8 cellular contexts compared by ENCODE assay signal in the genomic region with DNA sequence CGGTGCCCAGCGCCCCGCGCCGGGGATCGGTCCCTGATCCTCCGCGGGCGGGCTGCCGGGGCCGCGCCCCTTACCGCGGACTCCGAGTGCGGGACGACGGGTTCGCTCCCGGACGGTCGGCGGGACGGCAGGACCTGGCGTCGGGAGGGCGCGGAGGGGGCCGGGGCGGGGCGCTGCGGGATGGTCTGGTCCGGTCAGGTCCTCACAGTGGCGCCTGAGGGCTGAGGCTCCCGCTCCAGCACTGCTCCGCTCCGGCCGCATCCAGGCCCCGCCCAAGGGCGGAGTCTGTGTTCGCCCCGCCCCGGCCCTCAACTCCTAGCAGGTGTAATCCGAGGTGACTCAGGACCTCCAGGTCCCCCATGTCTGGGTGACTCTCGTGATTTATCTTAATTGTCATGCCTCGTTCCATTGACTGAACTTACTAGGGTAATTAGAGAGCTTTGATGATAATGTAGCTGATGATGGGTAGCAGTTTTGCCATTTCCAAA. TPM values are rescaled to one million over a fixed set of nuclear protein-coding genes. Genes with fewer than 3 reads are reported as not detected.
DNase-seq lines count a peak whose midpoint lies in the region; ATAC-seq, FAIRE-seq and TF ChIP-seq lines count a peak whose summit lies in the region.

A gene with protein sequence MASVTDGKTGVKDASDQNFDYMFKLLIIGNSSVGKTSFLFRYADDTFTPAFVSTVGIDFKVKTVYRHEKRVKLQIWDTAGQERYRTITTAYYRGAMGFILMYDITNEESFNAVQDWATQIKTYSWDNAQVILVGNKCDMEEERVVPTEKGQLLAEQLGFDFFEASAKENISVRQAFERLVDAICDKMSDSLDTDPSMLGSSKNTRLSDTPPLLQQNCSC (minus strand): TSS at position 223 of the 488 bp plus-strand sequence. CDS start 13,583 bp downstream, outside the sequence.

- H3K4me3 ChIP-seq in upper lobe of right lung: peak within 1 kb of the TSS; percentile 39

- no peaks in the 10 kb centered on the region for H3K4me1 ChIP-seq in upper lobe of right lung

- no peak for TF ChIP-seq CTCF in upper lobe of right lung (IDR thresholded peaks at IDR 0.05)

- FAIRE-seq in GM19239 (lab: Jason Lieb, UNC): peak; percentile 39

- H3K36me3 ChIP-seq in upper lobe of right lung: no peaks in the 10 kb centered on the region

- DNase-seq in AG08395 (ENCODE audit: low spot score): peak; percentile 92
- peak; percentile 70 for DNase-seq in GM19239 (ENCODE audit: insufficient read length, low spot score)
- peak; percentile 70 for DNase-seq in HT1080 (ENCODE audit: low read depth)
- DNase-seq in RKO (ENCODE audit: low spot score): peak; percentile 79
- DNase-seq in activated effector memory CD4-positive, alpha-beta T cell treated with Interleukin-2 at 50 U/mL for 16 hours: peak; percentile 57
- peak; percentile 78 for DNase-seq in germinal center (ENCODE audit: low spot score)
- peak in 9 of 10 donors; percentile 24 to 94 (median 47) for DNase-seq in posterior cingulate gyrus
- DNase-seq in upper lobe of right lung: peak; percentile 84

- peak; percentile 92 for ATAC-seq in upper lobe of right lung

- intact Hi-C loops in posterior cingulate gyrus (cut with DNase I) (no loop called here), upper lobe of right lung (cut with DNase I) (no loop called here)

- no peak within 1 kb of the TSS for H3K27ac ChIP-seq in upper lobe of right lung

- no peaks in the 10 kb centered on the region for H3K9me3 ChIP-seq in upper lobe of right lung

- peaks cover 48% of the 10 kb centered on the region for H3K27me3 ChIP-seq in upper lobe of right lung

RNA-seq across cellular contexts. Expression of the gene that starts here (rescaled TPM):
- total RNA-seq in HT1080 (2014; rRNA removed; shearing (Covaris generic)): 20.5 and 23.3 TPM in 2 replicates
- 14.1 and 19.8 TPM in 2 replicates for polyA plus RNA-seq in HT1080 (2015; cell fraction: cytosol; rRNA removed)
- 18.0 and 19.2 TPM in 2 replicates for polyA plus RNA-seq in HT1080 (2015; cell fraction: nucleus; rRNA removed)
- total RNA-seq in upper lobe of right lung: not detected

Comparison
In these comparisons a context has a peak if more than half of its experiments do, and no peak if none do; other contexts are left out.
1. RNA of the gene that starts here (total RNA-seq): 20.5 to 23.3 TPM in HT1080; not detected in upper lobe of right lung (single experiment); every median in the first group is over 10 times any median in the second.
2. Peak in DNase-seq, ATAC-seq and H3K4me3 ChIP-seq in upper lobe of right lung; RNA of the gene not detected or under 1 TPM.
3. Peak in every context shown above with its lines, with median percentiles within 50 percentile points of each other: DNase-seq.